8 cellular contexts compared by ENCODE assay signal in the genomic region with DNA sequence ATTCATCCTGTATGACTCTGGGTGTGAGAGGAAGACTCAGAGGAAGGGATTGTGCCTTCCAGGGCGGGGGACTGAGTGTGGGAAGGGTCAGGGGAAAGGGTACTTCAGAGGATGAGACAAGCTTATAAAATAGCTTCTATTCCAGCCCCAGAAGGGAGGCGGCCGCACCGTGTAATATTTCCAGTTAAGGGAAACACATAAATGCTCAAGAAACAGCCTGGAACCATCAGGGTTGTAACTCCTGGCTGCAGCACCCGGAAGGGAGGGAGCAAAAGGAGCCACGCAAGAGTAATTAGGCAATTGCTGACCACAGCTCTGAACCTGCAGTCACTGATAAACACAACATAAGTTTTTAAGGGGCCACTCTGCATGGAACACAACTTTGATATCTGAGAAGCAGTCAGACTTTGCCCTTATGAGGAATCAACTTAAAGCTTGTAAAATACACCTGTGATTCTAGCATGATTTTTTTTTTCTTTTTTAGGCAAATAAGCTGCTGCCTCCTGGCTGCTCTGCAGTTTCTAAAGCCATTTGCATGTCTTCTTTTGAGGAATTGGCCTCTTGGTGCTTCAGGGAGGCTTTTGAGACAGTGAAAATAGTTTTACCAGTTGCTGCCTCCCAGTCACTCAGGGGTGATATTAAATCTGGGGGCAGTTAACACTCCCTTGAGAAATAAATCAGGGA.
DNase-seq lines count a peak whose midpoint lies in the region; ATAC-seq and TF ChIP-seq lines count a peak whose summit lies in the region.

No MANE protein-coding gene starts in this region.

- H3K4me3 ChIP-seq in KMS-11 (IDR thresholded peaks at IDR 0.05; ENCODE audit: insufficient read depth, low read depth, low read length) (no peak overlapping the region), coronary artery (no peak overlapping the region)

- DNase-seq in coronary artery (ENCODE audit: low spot score) (peak; percentile 79), NCI-H1436 (lab: John Stamatoyannopoulos, UW) (no peak), NCI-H146 (lab: John Stamatoyannopoulos, UW) (no peak)
- DNase-seq in activated CD4-positive, alpha-beta T cell treated with anti-CD3 and anti-CD28 coated beads, Interleukin-2, amount 50 U/mL, for 48 hours = no peak

- TF ChIP-seq CTCF in KMS-11 (conservative IDR thresholded peaks at IDR 0.05; ENCODE audit: low read depth, low read length) (no peak), coronary artery (IDR thresholded peaks at IDR 0.05) (no peak), nephron (IDR thresholded peaks at IDR 0.05; ENCODE audit: unreplicated experiment in 3 of 3) (no peak)

- H3K4me3 Mint-ChIP-seq in nephron = peak overlapping the region; percentile 19 to 44 (median 38)

- H3K4me2 ChIP-seq in KMS-11 = peak overlapping the region; percentile 33

- H3K36me3 ChIP-seq in KMS-11 (ENCODE audit: insufficient read depth) = no peaks in the 10 kb centered on the region

- H3K9ac ChIP-seq in KMS-11 = peak overlapping the region; percentile 18; the same call in 1 of the 2 replicates

- no peaks in the 10 kb centered on the region for H3K9me3 Mint-ChIP-seq in nephron

- no peaks in the 10 kb centered on the region for H3K27me3 ChIP-seq in KMS-11 (ENCODE audit: insufficient read depth, low read depth)

- H3K27me3 Mint-ChIP-seq in nephron (ENCODE audit: low read depth) = peaks cover 4% of the 10 kb centered on the region

- peaks cover 70% of the 10 kb centered on the region for H3K4me1 ChIP-seq in KMS-11 (ENCODE audit: low read depth, poor library complexity, severe bottlenecking)

- no peaks in the 10 kb centered on the region for H3K79me2 ChIP-seq in KMS-11 (ENCODE audit: insufficient read depth, low read depth)

- peaks cover 82% of the 10 kb centered on the region for H3K4me1 Mint-ChIP-seq in nephron

- ATAC-seq in GM18498 (IDR thresholded peaks at IDR 0.05; ENCODE audit: unreplicated experiment) (peak; percentile 65), esophagus mucosa (no peak)

- peak overlapping the region; percentile 49 for H2AFZ ChIP-seq in KMS-11 (ENCODE audit: low read depth)

- no peaks in the 10 kb centered on the region for H4K20me1 ChIP-seq in KMS-11 (ENCODE audit: insufficient read depth)

- no peaks in the 10 kb centered on the region for H3K36me3 Mint-ChIP-seq in nephron (ENCODE audit: low read depth)

- peak overlapping the region; percentile 40 for H3K27ac ChIP-seq in KMS-11
- H3K27ac ChIP-seq in coronary artery = peak overlapping the region in 1 of 2 donors; percentile 76

- peak overlapping the region; percentile 96 to 100 (median 98) for H3K27ac Mint-ChIP-seq in nephron
